Comparison of ENCODE assay signal across 28 cellular contexts in genomic region chr2:71133603-71134002, GRCh38. TPM values are rescaled to one million over a fixed set of nuclear protein-coding genes. Genes with fewer than 3 reads are reported as not detected.
A peak's percentile ranks its signal among the peaks of the same experiment; 100 is the strongest.
DNase-seq lines count a peak whose midpoint lies in the region; ATAC-seq, FAIRE-seq and TF ChIP-seq lines count a peak whose summit lies in the region.
"Had no signal": no experiment of that assay in that cellular context is flagged by ENCODE, and none has a peak within 500 bp of the region (broad histone marks: within the 10 kb centered on the region; RNA-seq: fewer than 3 reads in every experiment).

No MANE protein-coding gene starts in this region.

- H3K9me3 ChIP-seq in HepG2 (ENCODE audit: low read length) (no peaks in the 10 kb centered on the region), right lobe of liver (no peaks in the 10 kb centered on the region), Loucy (ENCODE audit: insufficient read depth, low read depth, low read length) (no peaks in the 10 kb centered on the region), K562 (replicated peaks; ENCODE audit: control insufficient read depth, insufficient read depth, low read depth, low read length) (no peaks in the 10 kb centered on the region)
- H3K9me3 ChIP-seq: BE2C, BLaER1 had no signal

- TF ChIP-seq RAD21 in HepG2 (CRISPR knock-in tag; IDR thresholded peaks at IDR 0.05) (no peak), K562 (CRISPR knock-in tag; conservative IDR thresholded peaks at IDR 0.05 in 1 of 2, IDR thresholded peaks at IDR 0.05 in 1 of 2) (no peak)

- in situ Hi-C loops in HepG2 (cut with HindIII; ENCODE audit: extremely low pct_ligation_motif_present, low pct_unique_long_range_greater_than_20kb) = no loop called here
- in situ Hi-C loops in K562 (cut with MboI) = no loop called here

- H3K27me3 Mint-ChIP-seq in glutamatergic neuron (ENCODE audit: unreplicated experiment) = no peaks in the 10 kb centered on the region
- H3K27me3 Mint-ChIP-seq: CD4-positive, alpha-beta memory T cell; CD4-positive, CD25-positive, alpha-beta regulatory T cell; CD8-positive, alpha-beta memory T cell had no signal

- intact Hi-C loops in HepG2 (cut with micrococcal nuclease; ENCODE audit: unreplicated experiment) (no loop called here), right lobe of liver (cut with DNase I) (no loop called here), K562 (cut with micrococcal nuclease) (loop anchor here (10.0 kb wide), 1 partner anchor 139 kb away; the partner anchor contains the start of gene TEX261)

- H3K4me2 ChIP-seq in HepG2 (ENCODE audit: low read depth, low read length) (peak overlapping the region; percentile 96), Loucy (ENCODE audit: low read depth, low read length, poor library complexity, severe bottlenecking) (peak overlapping the region; percentile 93), K562 (ENCODE audit: insufficient read depth, low read length) (no peak overlapping the region)
- H3K4me2 ChIP-seq: BLaER1 had no signal

- no peak overlapping the region for H3K4me3 Mint-ChIP-seq in glutamatergic neuron (ENCODE audit: unreplicated experiment)
- H3K4me3 Mint-ChIP-seq: CD14-positive monocyte; CD4-positive, alpha-beta memory T cell; CD4-positive, CD25-positive, alpha-beta regulatory T cell; CD8-positive, alpha-beta memory T cell had no signal

- H3K36me3 ChIP-seq in HepG2 (replicated peaks in 1 of 2; ENCODE audit: control insufficient read depth in 1 of 2, insufficient read depth in 2 of 2, low read length in 2 of 2) = peaks cover 17 to 52% of the 10 kb centered on the region in 2 experiments
- H3K36me3 ChIP-seq in right lobe of liver = peaks cover 4 to 55% (median 20%) of the 10 kb centered on the region in 4 donors
- peaks cover 39% of the 10 kb centered on the region for H3K36me3 ChIP-seq in Loucy (ENCODE audit: insufficient read depth, low read length)
- H3K36me3 ChIP-seq in K562 (ENCODE audit: control insufficient read depth, insufficient read depth, low read length) = peaks cover 66% of the 10 kb centered on the region

- no peaks in the 10 kb centered on the region; a peak in 1 of 5 replicates for H3K27me3 ChIP-seq in HepG2 (ENCODE audit: control insufficient read depth in 1 of 2, insufficient read depth in 2 of 2, low read length in 2 of 2)
- H3K27me3 ChIP-seq in right lobe of liver = no peaks in the 10 kb centered on the region
- no peaks in the 10 kb centered on the region for H3K27me3 ChIP-seq in Loucy (ENCODE audit: insufficient read depth, low read length, poor library complexity, severe bottlenecking)
- H3K27me3 ChIP-seq in K562 (ENCODE audit: control insufficient read depth in 2 of 2, insufficient read depth in 2 of 2, low read length in 2 of 2) = no peaks in the 10 kb centered on the region
- H3K27me3 ChIP-seq: BE2C, BLaER1 had no signal

- DNase-seq in HepG2 (ENCODE audit: low spot score) (no peak), right lobe of liver (no peak), K562 (ENCODE audit: extremely low read depth in 1 of 4, low spot score in 3 of 4) (no peak), glutamatergic neuron (no peak), NCI-H1092 treated with DMSO at 0.1 percent for 48 hours (lab: John Stamatoyannopoulos, UW) (no peak)
- DNase-seq in activated effector memory CD4-positive, alpha-beta T cell treated with anti-CD3 and anti-CD28 coated beads, Interleukin-2, amount 50 U/mL, for 16 hours = no peak
- no peak for DNase-seq in activated naive CD4-positive, alpha-beta T cell (lab: John Stamatoyannopoulos, UW)
- DNase-seq: ACHN; BE2C; C1 segment of cervical spinal cord; CD4-positive, alpha-beta memory T cell; CD4-positive, CD25-positive, alpha-beta regulatory T cell; CD8-positive, alpha-beta memory T cell; COR-L47; DMS 273 treated with DMSO at 0.1 percent for 48 hours; DMS153; DMS53; DMS79; DND-41; EL; GDM1 had no signal

- H3K27ac Mint-ChIP-seq in glutamatergic neuron (ENCODE audit: unreplicated experiment) = peak overlapping the region; percentile 25
- H3K27ac Mint-ChIP-seq: CD14-positive monocyte; CD4-positive, alpha-beta memory T cell; CD4-positive, CD25-positive, alpha-beta regulatory T cell; CD8-positive, alpha-beta memory T cell had no signal

- H3K4me3 ChIP-seq in HepG2 (replicated peaks in 1 of 3; ENCODE audit: insufficient read depth in 1 of 3, low read depth in 2 of 3, low read length in 3 of 3) (peak overlapping the region in 2 of 3 experiments; percentile 56 to 94; a peak in 2 of 6 replicates), right lobe of liver (no peak overlapping the region), Loucy (ENCODE audit: low read length, poor library complexity, severe bottlenecking) (peak overlapping the region; percentile 99), K562 (no peak overlapping the region)
- H3K4me3 ChIP-seq: BLaER1 had no signal

- TF ChIP-seq EP300 in HepG2 (IDR thresholded peaks at IDR 0.05; ENCODE audit: low read depth in 2 of 2, low read length in 2 of 2) (no peak), HepG2 (CRISPR knock-in tag; IDR thresholded peaks at IDR 0.05; ENCODE audit: borderline replicate concordance) (no peak), K562 (IDR thresholded peaks at IDR 0.05; ENCODE audit: low read length) (no peak)

- no peaks in the 10 kb centered on the region for H3F3A ChIP-seq in Loucy (ENCODE audit: low read depth)

- H2AFZ ChIP-seq in HepG2 (ENCODE audit: low read length) (no peak overlapping the region), Loucy (ENCODE audit: low read length) (no peak overlapping the region), K562 (ENCODE audit: low read depth, low read length) (no peak overlapping the region)

- H3K9me1 ChIP-seq in K562 (ENCODE audit: control insufficient read depth, insufficient read depth, low read length) = no peaks in the 10 kb centered on the region

- no TSS peak for BruUV-seq in HepG2 (replicated peaks; lab: Mats Ljungman, UMichigan)
- no TSS peak for BruUV-seq in K562 (replicated peaks; lab: Mats Ljungman, UMichigan)

- CTCF ChIA-PET in HepG2 (lab: Yijun Ruan, JAX; ENCODE audit: low intra/inter-chr PET ratio, low total read pairs) (no interaction called here), K562 (lab: Yijun Ruan, JAX; ENCODE audit: low intra/inter-chr PET ratio) (no interaction called here)

- peaks cover 2% of the 10 kb centered on the region for H3K9me3 Mint-ChIP-seq in glutamatergic neuron (ENCODE audit: unreplicated experiment)
- H3K9me3 Mint-ChIP-seq: CD14-positive monocyte; CD4-positive, alpha-beta memory T cell; CD4-positive, CD25-positive, alpha-beta regulatory T cell; CD8-positive, alpha-beta memory T cell had no signal

- no peak for TF ChIP-seq CTCF in HepG2 (CRISPR knock-in tag; IDR thresholded peaks at IDR 0.05)
- no peak for TF ChIP-seq CTCF in right lobe of liver (IDR thresholded peaks at IDR 0.05)
- TF ChIP-seq CTCF in Loucy (conservative IDR thresholded peaks at IDR 0.05; ENCODE audit: low read length) = no peak
- no peak for TF ChIP-seq CTCF in K562 (IDR thresholded peaks at IDR 0.05 in 2 of 3, conservative IDR thresholded peaks at IDR 0.05 in 1 of 3; ENCODE audit: insufficient read depth in 2 of 3, low read depth in 1 of 3, low read length in 3 of 3)
- TF ChIP-seq CTCF in glutamatergic neuron (IDR thresholded peaks at IDR 0.05; ENCODE audit: partially characterized antibody, unreplicated experiment) = no peak

- POLR2A ChIA-PET in HepG2 (lab: Yijun Ruan, JAX) (no interaction called here), K562 (lab: Yijun Ruan, JAX) (interaction anchor here (0.9 kb wide), 1 partner anchor 12 kb away, joined by 4 read pairs; no protein-coding TSS in a partner anchor)

- H3K79me2 ChIP-seq in HepG2 (ENCODE audit: insufficient read depth, low read length) = peaks cover 61% of the 10 kb centered on the region
- peaks cover 53% of the 10 kb centered on the region for H3K79me2 ChIP-seq in Loucy (ENCODE audit: insufficient read depth, low read length)
- H3K79me2 ChIP-seq in K562 (ENCODE audit: control insufficient read depth, insufficient read depth, low read length) = peaks cover 53% of the 10 kb centered on the region

- no peaks in the 10 kb centered on the region for H3K9me2 ChIP-seq in Loucy (replicated peaks; ENCODE audit: low read depth, low read length)

- TF ChIP-seq POLR2A in HepG2 (IDR thresholded peaks at IDR 0.05; ENCODE audit: insufficient read depth in 1 of 2, low read depth in 2 of 2, low read length in 2 of 2) (no peak), right lobe of liver (IDR thresholded peaks at IDR 0.05) (no peak), K562 (conservative IDR thresholded peaks at IDR 0.05) (no peak)

- ATAC-seq in HepG2 (no peak), right lobe of liver (no peak), K562 (no peak)
- ATAC-seq: GM12878 had no signal

- FAIRE-seq in HepG2 (lab: Jason Lieb, UNC) (no peak), K562 (lab: Jason Lieb, UNC) (no peak)
- FAIRE-seq: GM12878, GM12892, GM19239 had no signal

- peaks cover 2% of the 10 kb centered on the region for H3K4me1 Mint-ChIP-seq in glutamatergic neuron (ENCODE audit: low read depth, unreplicated experiment)

- 0 out of 2 replicates have a peak overlapping the region, but pooled peaks have one; percentile 17 for H3K9ac ChIP-seq in HepG2 (ENCODE audit: insufficient read depth, low read depth, low read length)
- peak overlapping the region; percentile 26 for H3K9ac ChIP-seq in Loucy (ENCODE audit: low read depth, low read length, poor library complexity, severe bottlenecking)
- no peak overlapping the region for H3K9ac ChIP-seq in K562 (ENCODE audit: insufficient read depth in 1 of 2, low read depth in 2 of 2, low read length in 2 of 2)
- H3K9ac ChIP-seq: BLaER1 had no signal

- peaks cover 48% of the 10 kb centered on the region for H3K4me1 ChIP-seq in HepG2 (ENCODE audit: insufficient read depth, low read length)
- peaks cover 0 to 12% (median 1%) of the 10 kb centered on the region in 4 donors for H3K4me1 ChIP-seq in right lobe of liver
- H3K4me1 ChIP-seq in Loucy (ENCODE audit: insufficient read depth, low read length, poor library complexity, severe bottlenecking) = peaks cover 29% of the 10 kb centered on the region
- peaks cover 7 to 10% of the 10 kb centered on the region in 2 experiments; a peak in 3 of 5 replicates for H3K4me1 ChIP-seq in K562 (replicated peaks in 1 of 2; ENCODE audit: control insufficient read depth in 2 of 2, insufficient read depth in 2 of 2, low read length in 2 of 2)
- H3K4me1 ChIP-seq: BE2C had no signal

- no peak overlapping the region for H3K27ac ChIP-seq in HepG2 (ENCODE audit: extremely low read length, insufficient read depth, low read length)
- no peak overlapping the region for H3K27ac ChIP-seq in right lobe of liver
- no peak overlapping the region for H3K27ac ChIP-seq in K562 (ENCODE audit: extremely low read depth, low read depth, low read length)
- H3K27ac ChIP-seq: 22Rv1, BLaER1 had no signal

- peaks cover 5% of the 10 kb centered on the region for H3K36me3 Mint-ChIP-seq in glutamatergic neuron (ENCODE audit: unreplicated experiment)

- peaks cover 8% of the 10 kb centered on the region; the same call in 1 of the 2 replicates for H4K20me1 ChIP-seq in HepG2 (ENCODE audit: insufficient read depth, low read length)
- peaks cover 25% of the 10 kb centered on the region for H4K20me1 ChIP-seq in Loucy (ENCODE audit: insufficient read depth, low read length, poor library complexity, severe bottlenecking)
- H4K20me1 ChIP-seq in K562 (replicated peaks; ENCODE audit: control insufficient read depth, insufficient read depth, low read length) = no peaks in the 10 kb centered on the region; the same call in 1 of the 2 replicates

RNA-seq across cellular contexts. Expression of gene MPHOSPH10, which starts 3.2 kb away (rescaled TPM):
- total RNA-seq in HepG2 (2016; rRNA removed; fragmentation: Illumina TruSeq; extraction: Trizol) (137 and 201 TPM in 2 replicates), right lobe of liver (10 to 100 TPM; 10.4 to 14.3 (median 12.8) TPM), K562 (2014; rRNA removed) (55.9 and 66.6 TPM in 2 replicates), K562 (2014; rRNA removed; fragmentation: Illumina TruSeq; extraction: Trizol) (58.5 and 65.3 TPM in 2 replicates), K562 (2015; rRNA removed; fragmentation: Illumina TruSeq; extraction: Trizol) (63.7 and 71.7 TPM in 2 replicates), K562 (2021) (52.1 and 53.4 TPM in 2 replicates), glutamatergic neuron (ENCODE audit: unreplicated experiment) (61.4 TPM)
- total RNA-seq in HepG2 (2016; cell fraction: cytosol; rRNA removed; fragmentation: Illumina TruSeq; extraction: Trizol; ENCODE audit: low read depth) = 24.8 and 26.8 TPM in 2 replicates
- 141 and 201 TPM in 2 replicates for total RNA-seq in HepG2 (2016; cell fraction: insoluble cytoplasmic fraction; rRNA removed; fragmentation: Illumina TruSeq; extraction: Trizol)
- total RNA-seq in HepG2 (2016; cell fraction: membrane; rRNA removed; fragmentation: Illumina TruSeq; extraction: Trizol) = 59.1 and 67.5 TPM in 2 replicates
- 97.8 and 104 TPM in 2 replicates for total RNA-seq in HepG2 (2016; cell fraction: nucleus; rRNA removed; fragmentation: Illumina TruSeq; extraction: Trizol)
- polyA plus RNA-seq in HepG2 (2011; rRNA removed) (21.4 and 37.8 TPM in 2 replicates), K562 (2011; rRNA removed) (23.8 and 40.2 TPM in 2 replicates), K562 (2014; fragmentation: Illumina TruSeq; extraction: Trizol) (67.2 and 83.6 TPM in 2 replicates), K562 (2014; fragmentation: Nextera tagmentation; extraction: Ambion mirVana) (10 to 100 TPM; 36.8 to 56.3 TPM), K562 (2014; rRNA removed) (74.8 and 83.7 TPM in 2 replicates)
- 12.6 and 13.9 TPM in 2 replicates for polyA plus RNA-seq in HepG2 (2011; cell fraction: cytosol; rRNA removed)
- polyA plus RNA-seq in HepG2 (2011; cell fraction: nucleus; rRNA removed) = 27.5 and 27.6 TPM in 2 replicates
- polyA plus RNA-seq in HepG2 (2012) = 40.5 and 55.7 TPM in 2 replicates
- polyA plus RNA-seq in HepG2 (2016; cell fraction: cytosol; fragmentation: Illumina TruSeq; extraction: Trizol; ENCODE audit: low read depth) = 11.5 and 12.0 TPM in 2 replicates
- polyA plus RNA-seq in HepG2 (2016; cell fraction: insoluble cytoplasmic fraction; fragmentation: Illumina TruSeq; extraction: Trizol; ENCODE audit: low read depth) = 227 and 245 TPM in 2 replicates
- 34.6 and 35.3 TPM in 2 replicates for polyA plus RNA-seq in HepG2 (2016; cell fraction: membrane; fragmentation: Illumina TruSeq; extraction: Trizol; ENCODE audit: low read depth)
- polyA plus RNA-seq in HepG2 (2016; cell fraction: nucleus; fragmentation: Illumina TruSeq; extraction: Trizol; ENCODE audit: insufficient read depth, low read depth) = 171 and 172 TPM in 2 replicates
- polyA minus RNA-seq in HepG2 (2011; rRNA and poly(A)+ RNA removed; ENCODE audit: low replicate concordance) = 10.5 and 15.8 TPM in 2 replicates
- 21.2 and 26.5 TPM in 2 replicates for polyA minus RNA-seq in HepG2 (2011; cell fraction: cytosol; rRNA and poly(A)+ RNA removed)
- polyA minus RNA-seq in HepG2 (2011; cell fraction: nucleus; rRNA and poly(A)+ RNA removed) = 78.7 and 82.7 TPM in 2 replicates
- total RNA-seq in K562 (2011; cell fraction: chromatin; rRNA removed; ENCODE audit: low replicate concordance) = 27.7 and 84.8 TPM in 2 replicates
- total RNA-seq in K562 (2011; cell fraction: nucleolus; rRNA removed) = 18.7 and 18.9 TPM in 2 replicates
- 37.2 and 63.7 TPM in 2 replicates for total RNA-seq in K562 (2011; cell fraction: nucleoplasm; rRNA removed)
- polyA plus RNA-seq in K562 (2011; cell fraction: cytosol; rRNA removed) = 3.5 and 5.5 TPM in 2 replicates
- 21.4 and 28.4 TPM in 2 replicates for polyA plus RNA-seq in K562 (2011; cell fraction: nucleus; rRNA removed)
- polyA plus RNA-seq in K562 (2012) = 21.9 and 44.7 TPM in 2 replicates
- 32.1 and 37.6 TPM in 2 replicates for polyA minus RNA-seq in K562 (2011; rRNA and poly(A)+ RNA removed)
- 12.6 and 30.7 TPM in 2 replicates for polyA minus RNA-seq in K562 (2011; cell fraction: cytosol; rRNA and poly(A)+ RNA removed)
- polyA minus RNA-seq in K562 (2011; cell fraction: nucleus; rRNA and poly(A)+ RNA removed) = 21.9 and 25.9 TPM in 2 replicates

RNA-seq across cellular contexts. Expression of gene MCEE, which starts 3.6 kb away (rescaled TPM):
- total RNA-seq in HepG2 (2016; rRNA removed; fragmentation: Illumina TruSeq; extraction: Trizol) (56.1 and 66.9 TPM in 2 replicates), right lobe of liver (10 to 100 TPM; 15.5 to 37.8 (median 23.1) TPM), K562 (2014; rRNA removed) (15.6 and 19.8 TPM in 2 replicates), K562 (2014; rRNA removed; fragmentation: Illumina TruSeq; extraction: Trizol) (24.5 and 25.9 TPM in 2 replicates), K562 (2015; rRNA removed; fragmentation: Illumina TruSeq; extraction: Trizol) (17.8 and 18.6 TPM in 2 replicates), K562 (2021) (17.8 and 19.1 TPM in 2 replicates), glutamatergic neuron (ENCODE audit: unreplicated experiment) (11.5 TPM)
- 22.7 and 26.1 TPM in 2 replicates for total RNA-seq in HepG2 (2016; cell fraction: cytosol; rRNA removed; fragmentation: Illumina TruSeq; extraction: Trizol; ENCODE audit: low read depth)
- 61.5 and 66.5 TPM in 2 replicates for total RNA-seq in HepG2 (2016; cell fraction: insoluble cytoplasmic fraction; rRNA removed; fragmentation: Illumina TruSeq; extraction: Trizol)
- total RNA-seq in HepG2 (2016; cell fraction: membrane; rRNA removed; fragmentation: Illumina TruSeq; extraction: Trizol) = 35.2 and 36.9 TPM in 2 replicates
- 77.4 and 90.5 TPM in 2 replicates for total RNA-seq in HepG2 (2016; cell fraction: nucleus; rRNA removed; fragmentation: Illumina TruSeq; extraction: Trizol)
- polyA plus RNA-seq in HepG2 (2011; rRNA removed) (23.5 and 32.0 TPM in 2 replicates), K562 (2011; rRNA removed) (29.1 and 29.9 TPM in 2 replicates), K562 (2014; fragmentation: Illumina TruSeq; extraction: Trizol) (19.1 and 19.8 TPM in 2 replicates), K562 (2014; fragmentation: Nextera tagmentation; extraction: Ambion mirVana) (10 to 100 TPM; 43.8 to 49.1 TPM), K562 (2014; rRNA removed) (25.6 and 28.2 TPM in 2 replicates)
- 15.9 and 19.6 TPM in 2 replicates for polyA plus RNA-seq in HepG2 (2011; cell fraction: cytosol; rRNA removed)
- polyA plus RNA-seq in HepG2 (2011; cell fraction: nucleus; rRNA removed) = 35.0 and 56.3 TPM in 2 replicates
- 27.8 and 41.9 TPM in 2 replicates for polyA plus RNA-seq in HepG2 (2012)
- polyA plus RNA-seq in HepG2 (2016; cell fraction: cytosol; fragmentation: Illumina TruSeq; extraction: Trizol; ENCODE audit: low read depth) = 23.8 and 24.1 TPM in 2 replicates
- polyA plus RNA-seq in HepG2 (2016; cell fraction: insoluble cytoplasmic fraction; fragmentation: Illumina TruSeq; extraction: Trizol; ENCODE audit: low read depth) = 52.5 and 59.2 TPM in 2 replicates
- 25.0 and 27.3 TPM in 2 replicates for polyA plus RNA-seq in HepG2 (2016; cell fraction: membrane; fragmentation: Illumina TruSeq; extraction: Trizol; ENCODE audit: low read depth)
- polyA plus RNA-seq in HepG2 (2016; cell fraction: nucleus; fragmentation: Illumina TruSeq; extraction: Trizol; ENCODE audit: insufficient read depth, low read depth) = 106 and 118 TPM in 2 replicates
- 8.4 and 24.6 TPM in 2 replicates for polyA minus RNA-seq in HepG2 (2011; rRNA and poly(A)+ RNA removed; ENCODE audit: low replicate concordance)
- polyA minus RNA-seq in HepG2 (2011; cell fraction: cytosol; rRNA and poly(A)+ RNA removed) = 7.8 and 11.8 TPM in 2 replicates
- polyA minus RNA-seq in HepG2 (2011; cell fraction: nucleus; rRNA and poly(A)+ RNA removed) = 42.6 and 78.7 TPM in 2 replicates
- 61.3 and 74.5 TPM in 2 replicates for total RNA-seq in K562 (2011; cell fraction: chromatin; rRNA removed; ENCODE audit: low replicate concordance)
- total RNA-seq in K562 (2011; cell fraction: nucleolus; rRNA removed) = 34.5 and 45.0 TPM in 2 replicates
- total RNA-seq in K562 (2011; cell fraction: nucleoplasm; rRNA removed) = 42.9 and 46.5 TPM in 2 replicates
- polyA plus RNA-seq in K562 (2011; cell fraction: cytosol; rRNA removed) = 9.3 and 12.8 TPM in 2 replicates
- polyA plus RNA-seq in K562 (2011; cell fraction: nucleus; rRNA removed) = 32.9 and 37.3 TPM in 2 replicates
- polyA plus RNA-seq in K562 (2012) = 16.7 and 17.9 TPM in 2 replicates
- 9.7 and 10.7 TPM in 2 replicates for polyA minus RNA-seq in K562 (2011; rRNA and poly(A)+ RNA removed)
- polyA minus RNA-seq in K562 (2011; cell fraction: cytosol; rRNA and poly(A)+ RNA removed) = 6.4 and 6.8 TPM in 2 replicates
- 16.4 and 25.4 TPM in 2 replicates for polyA minus RNA-seq in K562 (2011; cell fraction: nucleus; rRNA and poly(A)+ RNA removed)

Comparison
In these comparisons a context has a peak if more than half of its experiments do, and no peak if none do; other contexts are left out.
1. H3K4me3 ChIP-seq: peak in HepG2 (2 of 3) and Loucy (single experiment); none in right lobe of liver (0 of 3) and K562 (single experiment).
2. H3K9ac ChIP-seq: peak in HepG2 (single experiment) and Loucy (single experiment); none in K562 (0 of 2).